8 cellular contexts compared by ENCODE assay signal in the genomic region with DNA sequence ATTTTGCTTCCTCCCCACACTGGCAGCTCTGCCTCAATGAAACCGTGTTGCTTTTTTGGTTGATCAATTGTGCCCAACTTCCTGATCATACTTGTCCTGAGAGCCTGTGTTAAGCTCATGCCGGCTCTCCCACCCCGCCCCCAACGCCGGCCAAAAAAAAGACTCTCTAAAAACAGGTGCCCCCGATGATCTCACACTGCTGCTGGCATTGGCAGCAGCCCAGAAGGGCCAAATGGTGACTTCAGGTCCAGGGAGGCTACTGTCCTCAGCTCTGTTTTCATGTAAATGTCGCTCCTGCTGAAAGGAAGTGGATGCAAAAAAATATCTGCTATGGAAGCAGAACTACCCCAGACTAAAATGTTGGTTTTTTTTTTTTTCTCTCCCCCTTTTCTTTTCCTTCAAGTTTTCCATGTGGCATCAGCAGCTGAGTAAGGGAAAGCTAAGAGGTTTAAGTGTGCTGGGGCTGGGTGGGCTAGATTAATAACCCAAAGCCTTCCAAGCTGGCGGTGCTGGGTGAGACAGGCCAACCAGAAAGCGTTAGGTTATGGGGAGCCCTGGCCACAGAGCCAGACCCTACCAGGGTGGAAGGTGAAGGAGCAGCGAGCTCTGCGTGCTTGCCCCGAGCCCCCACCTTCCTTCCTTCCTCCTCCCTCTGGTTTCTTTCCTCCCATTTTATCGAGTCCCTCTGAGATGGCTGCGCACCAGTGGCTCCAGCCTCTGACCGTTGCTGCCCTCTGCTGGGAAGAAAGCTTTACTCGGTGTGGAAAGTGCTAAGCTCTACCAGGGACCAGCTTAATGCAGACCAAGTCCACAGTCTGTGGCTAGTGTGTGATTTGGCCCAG.
A peak's percentile ranks its signal among the peaks of the same experiment; 100 is the strongest.
DNase-seq lines count a peak whose midpoint lies in the region; ATAC-seq and TF ChIP-seq lines count a peak whose summit lies in the region.

No MANE protein-coding gene starts in this region.

- no peak for TF ChIP-seq POLR2A in lower leg skin (IDR thresholded peaks at IDR 0.05)

- no peaks in the 10 kb centered on the region for H3K27me3 ChIP-seq in BE2C

- H3K4me3 ChIP-seq in BE2C (ENCODE audit: low read depth, low read length) (peak overlapping the region; percentile 31; the same call in 1 of the 2 replicates), lower leg skin (ENCODE audit: low read depth, poor library complexity, severe bottlenecking) (no peak overlapping the region)

- 24 to 27% methylated on average over 16 of the region's 16 CpGs for WGBS in lower leg skin, 2 donors

- no peaks in the 10 kb centered on the region for H3K9me3 ChIP-seq in BE2C

- TF ChIP-seq CTCF in BE2C (IDR thresholded peaks at IDR 0.05; ENCODE audit: low read depth, low read length) = peak; percentile 83
- no peak for TF ChIP-seq CTCF in lower leg skin (IDR thresholded peaks at IDR 0.05)

- H3K36me3 ChIP-seq in BE2C = no peaks in the 10 kb centered on the region

- no peaks in the 10 kb centered on the region for H3K4me1 ChIP-seq in BE2C

- peak; percentile 88 for ATAC-seq in GM19023 (IDR thresholded peaks at IDR 0.05; ENCODE audit: unreplicated experiment)
- ATAC-seq in HG03280 (IDR thresholded peaks at IDR 0.05; ENCODE audit: unreplicated experiment) = peak; percentile 95

- DNase-seq in BE2C (peak; percentile 79), NCI-H345 (lab: John Stamatoyannopoulos, UW) (peak; percentile 70), ecto neural progenitor cell (ENCODE audit: low spot score) (peak; percentile 87), lower leg skin (ENCODE audit: low spot score in 2 of 2) (peak; percentile 62 to 93)
- peak; percentile 43 for DNase-seq in activated CD4-positive, alpha-beta T cell treated with anti-CD3 and anti-CD28 coated beads, Interleukin-2, amount 50 U/mL, for 1 hour
- DNase-seq in stimulated activated CD4-positive, alpha-beta T cell treated with anti-CD3 and anti-CD28 coated beads, TNF-alpha, amount 100 ng/mL, for 24 hours (ENCODE audit: low read depth in 3 of 3) = peak; percentile 34 to 66 (median 42)

- intact Hi-C loops in lower leg skin (cut with DNase I; ENCODE audit: low total_unique reads) = loop anchor here (10.0 kb wide), 1 partner anchor 701 kb away; no protein-coding TSS in a partner anchor
